ENCODE assay signal across 11 cellular contexts in genomic region chr20:58199469-58199868, GRCh38. TPM values are rescaled to one million over a fixed set of nuclear protein-coding genes. Genes with fewer than 3 reads are reported as not detected.
"Had no signal": no experiment of that assay in that cellular context is flagged by ENCODE, and none has a peak within 500 bp of the region (broad histone marks: within the 10 kb centered on the region; RNA-seq: fewer than 3 reads in every experiment).

No MANE protein-coding gene starts in this region.

- DNase-seq: GM23248, GOT3, H7, HFFc6 had no signal

- H3K4me3 ChIP-seq: GM23248, HAP-1 had no signal

- ATAC-seq: HCT116, HepG2 had no signal

- H3K27ac ChIP-seq: GM23248, HL-60 had no signal

- H3K36me3 ChIP-seq: HAP-1 had no signal

- H3K4me1 ChIP-seq: HAP-1 had no signal

- H3K9me3 ChIP-seq: HAP-1 had no signal

RNA-seq across cellular contexts. Expression of gene ANKRD60, which starts 29.0 kb away (rescaled TPM):
- total RNA-seq: GM23248, H4, H7, HepG2, HFFc6, HT1080 had no signal
- polyA plus RNA-seq: GM23248, HepG2, IgD-negative memory B cell had no signal
